ENCODE assay signal across 8 cellular contexts in genomic region chr2:68251187-68251854, GRCh38. TPM values are rescaled to one million over a fixed set of nuclear protein-coding genes. Genes with fewer than 3 reads are reported as not detected.
DNase-seq lines count a peak whose midpoint lies in the region; ATAC-seq, FAIRE-seq and TF ChIP-seq lines count a peak whose summit lies in the region.

No MANE protein-coding gene starts in this region.

- no peaks in the 10 kb centered on the region for H3K27me3 Mint-ChIP-seq in T-cell

- ATAC-seq in HG02852 (IDR thresholded peaks at IDR 0.05; ENCODE audit: unreplicated experiment), result peak; percentile 52
- peak; percentile 62 to 70 (median 66) for ATAC-seq in T-cell (replicated peaks in 1 of 4)
- peak; percentile 52 for ATAC-seq in left ventricle myocardium superior
- ATAC-seq in aorta (ENCODE audit: low FRiP score), result peak; percentile 70

- peaks cover 0 to 9% of the 10 kb centered on the region in 2 donors for H3K4me1 ChIP-seq in aorta (ENCODE audit: control insufficient read depth in 1 of 2, insufficient read depth in 2 of 2, low read length in 2 of 2)

- peaks cover 0 to 2% of the 10 kb centered on the region in 2 donors for H3K27me3 ChIP-seq in aorta (ENCODE audit: control insufficient read depth in 1 of 2, insufficient read depth in 2 of 2, low read length in 1 of 2)

- no peaks in the 10 kb centered on the region for H3K9me3 Mint-ChIP-seq in T-cell

- FAIRE-seq in GM12891 (lab: Jason Lieb, UNC), result peak; percentile 85

- intact Hi-C loops in left ventricle myocardium superior (cut with micrococcal nuclease), result no loop called here
- intact Hi-C loops in aorta (cut with DNase I), result loop anchor here (1.0 to 10.0 kb wide), 3 partner anchors 54 to 573 kb away; partner anchors contain the start of gene PNO1 (in 1 of the 2)

- peak overlapping the region; percentile 80 to 99 for H3K27ac ChIP-seq in aorta (ENCODE audit: low read depth in 1 of 2, low read length in 2 of 2)

- POLR2A ChIA-PET in T-cell (lab: Charles Lee), result interaction anchor here (0.6 to 0.9 kb wide), 3 partner anchors 21 to 93 kb away, joined by 3 to 13 read pairs (median 3); no protein-coding TSS in a partner anchor

- H3K36me3 ChIP-seq in aorta (ENCODE audit: control insufficient read depth in 1 of 2, insufficient read depth in 2 of 2, low read length in 1 of 2), result no peaks in the 10 kb centered on the region

- no peaks in the 10 kb centered on the region for H3K36me3 Mint-ChIP-seq in T-cell

- H3K4me3 Mint-ChIP-seq in T-cell, result peak overlapping the region in 2 of 3 donors; percentile 87 to 88

- CTCF ChIA-PET in T-cell (lab: Charles Lee), result interaction anchor here in 1 of 2 donors (0.6 to 2.3 kb wide), 6 partner anchors 49 to 1891 kb away, joined by 3 to 26 read pairs (median 5); no protein-coding TSS in a partner anchor

- no peak for TF ChIP-seq POLR2A in GM12891 (IDR thresholded peaks at IDR 0.05; ENCODE audit: low read depth, low read length)

- H3K4me3 ChIP-seq in aorta (ENCODE audit: low read length in 2 of 2), result peak overlapping the region; percentile 96 to 100

- peaks cover 38 to 56% (median 45%) of the 10 kb centered on the region in 3 donors for H3K4me1 Mint-ChIP-seq in T-cell

- 1% methylated on average over 40 to 41 of the region's 41 CpGs for WGBS in aorta, 2 donors

- peak overlapping the region; percentile 92 to 95 for H3K27ac Mint-ChIP-seq in T-cell

- DNase-seq in GM12891 (ENCODE audit: insufficient read length, low spot score) (peak; percentile 20), NCI-H1436 treated with DMSO at 0.1 percent for 48 hours (lab: John Stamatoyannopoulos, UW) (peak; percentile 25), T-cell (peak; percentile 52 to 87 (median 78)), amygdala (lab: John Stamatoyannopoulos, UW) (peak in 42 of 56 donors; percentile 3 to 68 (median 32)), left ventricle myocardium superior (peak; percentile 66), renal cortical epithelial cell (ENCODE audit: low read depth) (peak; percentile 81), aorta (peak; percentile 75 to 81)

- no peaks in the 10 kb centered on the region for H3K9me3 ChIP-seq in aorta (ENCODE audit: control insufficient read depth, low read length)

TF ChIP-seq in GM12891, 5 proteins besides CTCF, POLR2A, EP300 and RAD21:
- TF ChIP-seq SPI1 (IDR thresholded peaks at IDR 0.05; ENCODE audit: low read depth, low read length), result peak; percentile 80
- no peak for TF ChIP-seq POU2F2 (IDR thresholded peaks at IDR 0.05; ENCODE audit: low read depth, low read length)
TF ChIP-seq in GM12891: peak in this region for 1.

RNA-seq across cellular contexts. Expression of gene PPP3R1, which starts 1.0 kb away (rescaled TPM):
- polyA plus RNA-seq in GM12891 (2012; ENCODE audit: low read depth, missing spikeins), result 20.7 TPM
- total RNA-seq in T-cell, result 10 to 100 TPM; 53.2 to 65.0 (median 57.7) TPM
- 38.5 TPM for total RNA-seq in left ventricle myocardium superior
- 27.6 and 52.9 TPM in 2 replicates for total RNA-seq in renal cortical epithelial cell
- 10 to 100 TPM; 50.4 to 51.0 TPM for total RNA-seq in aorta
- 10 to 100 TPM; 16.6 to 22.5 TPM for polyA plus RNA-seq in aorta

Comparison
In these comparisons a context has a peak if more than half of its experiments do, and no peak if none do; other contexts are left out.
1. Peak in every context shown above with its lines: DNase-seq, ATAC-seq, H3K4me3 ChIP-seq and H3K27ac ChIP-seq.
2. DNase-seq: peak in every context shown above with its lines; median percentile 81 in renal cortical epithelial cell; 78 in T-cell; 78 in aorta; 66 in left ventricle myocardium superior; 32 in amygdala; 25 in NCI-H1436 treated with DMSO at 0.1 percent for 48 hours; 20 in GM12891.